11 cellular contexts compared by ENCODE assay signal in genomic region chr18:21743166-21743831, GRCh38. TPM values are rescaled to one million over a fixed set of nuclear protein-coding genes. Genes with fewer than 3 reads are reported as not detected.
DNase-seq lines count a peak whose midpoint lies in the region; ATAC-seq and TF ChIP-seq lines count a peak whose summit lies in the region.
"Had no signal": no experiment of that assay in that cellular context is flagged by ENCODE, and none has a peak within 500 bp of the region (broad histone marks: within the 10 kb centered on the region; RNA-seq: fewer than 3 reads in every experiment).

No MANE protein-coding gene starts in this region.

- TSS peak; percentile 46 for BruUV-seq in OCI-LY7 (replicated peaks; lab: Mats Ljungman, UMichigan)

- peak overlapping the region; percentile 55 for H3K27ac Mint-ChIP-seq in activated T-cell treated with anti-CD3 and anti-CD28 coated beads, Interleukin-2, amount 50 U/mL, for 24 hours
- peak overlapping the region; percentile 39 for H3K27ac Mint-ChIP-seq in chondrocyte (ENCODE audit: unreplicated experiment)

- H3K4me1 Mint-ChIP-seq in activated T-cell treated with anti-CD3 and anti-CD28 coated beads, Interleukin-2, amount 50 U/mL, for 24 hours (ENCODE audit: low read depth): peaks cover 67% of the 10 kb centered on the region
- peaks cover 58% of the 10 kb centered on the region for H3K4me1 Mint-ChIP-seq in chondrocyte (ENCODE audit: low read depth)

- H3K36me3 ChIP-seq in OCI-LY7 (ENCODE audit: insufficient read depth, low read length) (peaks cover 6% of the 10 kb centered on the region; the same call in 1 of the 2 replicates), psoas muscle (ENCODE audit: insufficient read depth in 1 of 2, low read depth in 1 of 2) (no peaks in the 10 kb centered on the region), uterus (no peaks in the 10 kb centered on the region)

- WGBS in psoas muscle, 3 donors: 76 to 85% (median 76%) methylated on average over 7 of the region's 7 CpGs

- TF ChIP-seq POLR2A in uterus (IDR thresholded peaks at IDR 0.05): no peak

- H2AFZ ChIP-seq in OCI-LY7 (ENCODE audit: low read length): no peak overlapping the region

- peak overlapping the region; percentile 70 for H3K4me3 Mint-ChIP-seq in activated T-cell treated with anti-CD3 and anti-CD28 coated beads, Interleukin-2, amount 50 U/mL, for 24 hours
- peak overlapping the region; percentile 20 for H3K4me3 Mint-ChIP-seq in chondrocyte (ENCODE audit: unreplicated experiment)

- intact Hi-C loops in OCI-LY7 (cut with micrococcal nuclease; ENCODE audit: unreplicated experiment): loop anchor here (5.0 kb wide), 1 partner anchor 56 kb away; no protein-coding TSS in a partner anchor
- intact Hi-C loops in psoas muscle (cut with DNase I): loop anchor here in 1 of 2 donors (5.0 kb wide), 1 partner anchor 41 kb away; the partner anchor contains the start of gene ABHD3
- intact Hi-C loops in uterus (cut with DNase I; ENCODE audit: low total_unique reads): no loop called here

- H3K9me3 Mint-ChIP-seq in activated T-cell treated with anti-CD3 and anti-CD28 coated beads, Interleukin-2, amount 50 U/mL, for 24 hours: no peaks in the 10 kb centered on the region
- peaks cover 1% of the 10 kb centered on the region for H3K9me3 Mint-ChIP-seq in chondrocyte (ENCODE audit: low read depth)

- POLR2A ChIA-PET in OCI-LY7 (lab: Charles Lee): interaction anchor here (0.6 to 4.7 kb wide), 7 partner anchors 8 to 128 kb away, joined by 3 to 50 read pairs (median 3); partner anchors contain the start of gene ABHD3

- no peak overlapping the region for H3K27ac ChIP-seq in OCI-LY7 (ENCODE audit: low read depth, low read length, poor library complexity, severe bottlenecking)
- H3K27ac ChIP-seq in psoas muscle: no peak overlapping the region
- no peak overlapping the region for H3K27ac ChIP-seq in uterus

- H3K79me2 ChIP-seq in OCI-LY7 (ENCODE audit: insufficient read depth, low read depth, low read length): peaks cover 71% of the 10 kb centered on the region

- H3K27me3 ChIP-seq in psoas muscle (ENCODE audit: insufficient read depth in 3 of 3, low read length in 2 of 3) (no peaks in the 10 kb centered on the region), uterus (no peaks in the 10 kb centered on the region)

- H3K9me2 ChIP-seq in OCI-LY7 (ENCODE audit: insufficient read depth, low read length): no peaks in the 10 kb centered on the region

- H3K9me3 ChIP-seq in OCI-LY7 (ENCODE audit: low read length): no peaks in the 10 kb centered on the region
- H3K9me3 ChIP-seq in psoas muscle: no peaks in the 10 kb centered on the region
- no peaks in the 10 kb centered on the region for H3K9me3 ChIP-seq in uterus

- ATAC-seq in psoas muscle: no peak

- H3K4me1 ChIP-seq in OCI-LY7 (ENCODE audit: insufficient read depth, low read length, poor library complexity, severe bottlenecking) (peaks cover 61% of the 10 kb centered on the region), psoas muscle (peaks cover 26% of the 10 kb centered on the region), uterus (no peaks in the 10 kb centered on the region)

- peaks cover 8% of the 10 kb centered on the region; the same call in 1 of the 2 replicates for H4K20me1 ChIP-seq in OCI-LY7 (ENCODE audit: insufficient read depth, low read length)

- peak overlapping the region; percentile 77 for H3K4me2 ChIP-seq in OCI-LY7 (ENCODE audit: low read length)

- no peak for DNase-seq in activated T-cell treated with anti-CD3 and anti-CD28 coated beads, Interleukin-2, amount 50 U/mL, for 24 hours
- DNase-seq in activated T-cell treated with anti-CD3 and anti-CD28 coated beads for 4 hours: no peak
- no peak for DNase-seq in OCI-LY7 (ENCODE audit: low spot score)
- DNase-seq in chondrocyte (ENCODE audit: low spot score): no peak
- no peak for DNase-seq in psoas muscle
- DNase-seq in medulla oblongata (ENCODE audit: extremely low spot score): no peak
- no peak for DNase-seq in NCI-H82 treated with DMSO at 0.1 percent for 48 hours (lab: John Stamatoyannopoulos, UW; ENCODE audit: unreplicated experiment)
- DNase-seq in uterus: no peak
- DNase-seq: activated CD8-positive, alpha-beta memory T cell treated with anti-CD3 and anti-CD28 coated beads, Interleukin-2, amount 50 U/mL, for 4 hours; hypothalamus; stimulated activated CD4-positive, alpha-beta T cell treated with anti-CD3 and anti-CD28 coated beads, Interleukin-2, amount 100 ng/mL, for 48 hours had no signal

- H3K36me3 Mint-ChIP-seq in activated T-cell treated with anti-CD3 and anti-CD28 coated beads, Interleukin-2, amount 50 U/mL, for 24 hours (ENCODE audit: low read depth): peaks cover 11% of the 10 kb centered on the region
- no peaks in the 10 kb centered on the region for H3K36me3 Mint-ChIP-seq in chondrocyte (ENCODE audit: low read depth)

- H3K4me3 ChIP-seq in OCI-LY7 (ENCODE audit: low read depth, low read length, poor library complexity, severe bottlenecking) (peak overlapping the region; percentile 95), psoas muscle (peak overlapping the region; percentile 99), uterus (peak overlapping the region in 1 of 2 donors; percentile 98)

- no peaks in the 10 kb centered on the region for H3K27me3 Mint-ChIP-seq in activated T-cell treated with anti-CD3 and anti-CD28 coated beads, Interleukin-2, amount 50 U/mL, for 24 hours
- no peaks in the 10 kb centered on the region for H3K27me3 Mint-ChIP-seq in chondrocyte (ENCODE audit: low read depth)

- TF ChIP-seq CTCF in OCI-LY7 (conservative IDR thresholded peaks at IDR 0.05; ENCODE audit: low read length): no peak
- no peak for TF ChIP-seq CTCF in chondrocyte (IDR thresholded peaks at IDR 0.05)
- TF ChIP-seq CTCF in psoas muscle (IDR thresholded peaks at IDR 0.05): no peak
- no peak for TF ChIP-seq CTCF in uterus (IDR thresholded peaks at IDR 0.05)

- CTCF ChIA-PET in OCI-LY7 (lab: Charles Lee; ENCODE audit: unreplicated experiment): no interaction called here

RNA-seq across cellular contexts. Expression of gene MIB1, which starts 2.7 kb away (rescaled TPM):
- 40.5 and 51.6 TPM in 2 replicates for total RNA-seq in OCI-LY7 (2014; rRNA removed; shearing (Covaris generic))
- total RNA-seq in OCI-LY7 (2022) (81.6 and 84.5 TPM in 2 replicates), chondrocyte (68.0 to 75.4 TPM (median 70.2 TPM) in 3 replicates), psoas muscle (10 to 100 TPM; 16.1 to 21.3 (median 19.9) TPM), uterus (100 to 1,000 TPM in 1 of 4 donors, 10 to 100 TPM in 3; 25.9 to 121 (median 64.1) TPM)
- 1 to 10 TPM; 2.1 to 3.9 (median 2.7) TPM for polyA plus RNA-seq in psoas muscle

RNA-seq across cellular contexts. Expression of gene ABHD3, which starts 38.7 kb away (rescaled TPM):
- 126 and 154 TPM in 2 replicates for total RNA-seq in OCI-LY7 (2014; rRNA removed; shearing (Covaris generic))
- total RNA-seq in OCI-LY7 (2022) (169 and 185 TPM in 2 replicates), chondrocyte (3.7 to 6.8 TPM (median 4.3 TPM) in 3 replicates), psoas muscle (10 to 100 TPM in 1 of 4 donors, 1 to 10 TPM in 3; 5.4 to 12.4 (median 6.2) TPM), uterus (10 to 100 TPM in 2 of 4 donors, 1 to 10 TPM in 2; 1.0 to 17.2 (median 12.6) TPM)
- polyA plus RNA-seq in psoas muscle: 1 to 10 TPM; 3.8 to 9.3 (median 4.2) TPM

Comparison
In these comparisons a context has a peak if more than half of its experiments do, and no peak if none do; other contexts are left out.
1. RNA of gene ABHD3, which starts 38.7 kb away (total RNA-seq): 126 to 185 TPM in OCI-LY7; 1.0 to 17.2 TPM in uterus, 5.4 to 12.4 TPM in psoas muscle and 3.7 to 6.8 TPM in chondrocyte; every median in the first group is over 4 times any median in the second.